Comparison of ENCODE assay signal across 9 cellular contexts in the genomic region with DNA sequence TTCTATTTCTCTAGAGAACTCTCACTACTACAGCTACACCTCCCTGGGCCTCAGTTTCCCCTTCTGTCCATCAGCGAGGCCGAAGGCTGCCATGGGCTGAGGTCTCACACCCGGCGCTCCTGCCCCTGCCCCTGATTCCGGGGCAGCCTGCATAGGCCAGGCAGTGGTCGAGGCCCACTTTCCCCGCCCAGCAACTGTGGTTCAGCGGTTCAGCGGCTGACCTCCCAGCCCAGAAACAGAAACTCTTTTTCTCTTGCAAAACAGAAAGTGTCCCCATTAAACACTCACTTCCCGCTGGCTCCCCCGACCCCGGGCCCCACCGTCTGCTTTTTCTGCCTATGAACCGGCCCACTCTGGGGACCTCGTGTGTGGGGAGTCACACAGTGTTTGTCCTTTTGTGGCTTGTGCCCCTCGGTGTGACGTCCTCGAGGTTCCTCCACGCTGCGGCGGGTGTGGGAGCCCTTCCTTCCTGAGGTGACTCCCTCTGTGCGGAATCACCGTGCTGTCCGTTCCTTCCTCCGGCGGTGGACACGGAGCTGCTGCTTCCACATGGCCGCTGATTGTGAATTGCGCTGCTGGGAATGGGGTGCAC. TPM values are rescaled to one million over a fixed set of nuclear protein-coding genes. Genes with fewer than 3 reads are reported as not detected.
A peak's percentile ranks its signal among the peaks of the same experiment; 100 is the strongest.
DNase-seq lines count a peak whose midpoint lies in the region; ATAC-seq and TF ChIP-seq lines count a peak whose summit lies in the region.
"Had no signal": no experiment of that assay in that cellular context is flagged by ENCODE, and none has a peak within 500 bp of the region (broad histone marks: within the 10 kb centered on the region; RNA-seq: fewer than 3 reads in every experiment).

No MANE protein-coding gene starts in this region.

- peak overlapping the region; percentile 34 for H3K4me3 Mint-ChIP-seq in mesothelial cell of epicardium

- H3K27ac Mint-ChIP-seq in activated naive CD4-positive, alpha-beta T cell treated with anti-CD3 and anti-CD28 coated beads, Interleukin-2, amount 50 U/mL, for 72 hours = peak overlapping the region; percentile 59 to 60
- no peak overlapping the region for H3K27ac Mint-ChIP-seq in mesothelial cell of epicardium

- no peaks in the 10 kb centered on the region for H3K9me3 ChIP-seq in MM.1S (replicated peaks; ENCODE audit: insufficient read depth, low read length)
- H3K9me3 ChIP-seq in prostate gland = no peaks in the 10 kb centered on the region

- H3K9me3 Mint-ChIP-seq in activated naive CD4-positive, alpha-beta T cell treated with anti-CD3 and anti-CD28 coated beads, Interleukin-2, amount 50 U/mL, for 72 hours = peaks cover 0 to 1% of the 10 kb centered on the region in 2 donors
- no peaks in the 10 kb centered on the region for H3K9me3 Mint-ChIP-seq in mesothelial cell of epicardium

- ATAC-seq in activated naive CD4-positive, alpha-beta T cell treated with anti-CD3 and anti-CD28 coated beads, Interleukin-2, amount 50 U/mL, for 72 hours = peak; percentile 8 to 62

- TF ChIP-seq CTCF in GM13977 (IDR thresholded peaks at IDR 0.05; ENCODE audit: extremely low read depth, insufficient read depth, missing control alignments) = no peak
- no peak for TF ChIP-seq CTCF in MM.1S (IDR thresholded peaks at IDR 0.05; ENCODE audit: low read length)
- TF ChIP-seq CTCF in mesothelial cell of epicardium (IDR thresholded peaks at IDR 0.05; ENCODE audit: unreplicated experiment) = no peak
- no peak for TF ChIP-seq CTCF in prostate gland (IDR thresholded peaks at IDR 0.05)

- DNase-seq in GM13977 (ENCODE audit: low spot score) = peak; percentile 87
- peak; percentile 45 for DNase-seq in MM.1S
- DNase-seq in activated naive CD4-positive, alpha-beta T cell treated with anti-CD3 and anti-CD28 coated beads, Interleukin-2, amount 50 U/mL, for 72 hours (ENCODE audit: low spot score in 2 of 2) = peak in 1 of 2 donors; percentile 78
- DNase-seq in mesothelial cell of epicardium (ENCODE audit: low spot score in 2 of 2, unreplicated experiment in 2 of 2) = no peak
- peak; percentile 70 for DNase-seq in ureter (ENCODE audit: low spot score)
- DNase-seq in NCI-H748 treated with DMSO at 0.1 percent for 48 hours (lab: John Stamatoyannopoulos, UW) = no peak
- no peak for DNase-seq in NCI-H748 (lab: John Stamatoyannopoulos, UW; ENCODE audit: unreplicated experiment)
- no peak for DNase-seq in prostate gland (ENCODE audit: low spot score)

- no peaks in the 10 kb centered on the region for H4K20me1 ChIP-seq in MM.1S (ENCODE audit: insufficient read depth, low read length)

- peaks cover 13% of the 10 kb centered on the region for H3K4me1 Mint-ChIP-seq in mesothelial cell of epicardium

- 0 out of 2 replicates have a peak, but pooled peaks cover 4% of the 10 kb centered on the region for H3F3A ChIP-seq in MM.1S (ENCODE audit: insufficient read depth, low read length)

- H2AFZ ChIP-seq in MM.1S (ENCODE audit: low read length) = peak overlapping the region; percentile 36; the same call in 1 of the 2 replicates

- WGBS in prostate gland = 82% methylated on average over 29 of the region's 29 CpGs

- in situ Hi-C loops in GM13977 (cut with MboI; ENCODE audit: low pct_unique_long_range_greater_than_20kb, low sequenced_read_pairs, unreplicated experiment) = no loop called here

- TF ChIP-seq POLR2A in prostate gland (IDR thresholded peaks at IDR 0.05) = no peak

- H3K9ac ChIP-seq in MM.1S (ENCODE audit: low read length) = no peak overlapping the region; the same call in 1 of the 2 replicates

- peaks cover 46% of the 10 kb centered on the region for H3K27me3 Mint-ChIP-seq in mesothelial cell of epicardium (ENCODE audit: low read depth)

- H3K9me2 ChIP-seq in MM.1S (replicated peaks; ENCODE audit: insufficient read depth, low read length) = no peaks in the 10 kb centered on the region

- H3K36me3 Mint-ChIP-seq in activated naive CD4-positive, alpha-beta T cell treated with anti-CD3 and anti-CD28 coated beads, Interleukin-2, amount 50 U/mL, for 72 hours = peaks cover 0 to 11% of the 10 kb centered on the region in 2 donors
- H3K36me3 Mint-ChIP-seq in mesothelial cell of epicardium = no peaks in the 10 kb centered on the region
- H3K36me3 Mint-ChIP-seq: brain had no signal

- no peaks in the 10 kb centered on the region for H3K36me3 ChIP-seq in MM.1S (replicated peaks; ENCODE audit: insufficient read depth, low read length)
- no peaks in the 10 kb centered on the region for H3K36me3 ChIP-seq in prostate gland

- H3K79me2 ChIP-seq in MM.1S (ENCODE audit: low read length) = no peaks in the 10 kb centered on the region

- intact Hi-C loops in prostate gland (cut with DNase I) = no loop called here

- peaks cover 29% of the 10 kb centered on the region for H3K27me3 ChIP-seq in MM.1S (replicated peaks; ENCODE audit: insufficient read depth, low read length)
- no peaks in the 10 kb centered on the region for H3K27me3 ChIP-seq in prostate gland (replicated peaks; ENCODE audit: insufficient read depth)

- H3K4me3 ChIP-seq in MM.1S (ENCODE audit: low read length) (peak overlapping the region; percentile 63), prostate gland (no peak overlapping the region)

- H3K27ac ChIP-seq in MM.1S (ENCODE audit: low read length) = no peak overlapping the region
- no peak overlapping the region for H3K27ac ChIP-seq in prostate gland

- peak overlapping the region; percentile 79 for H3K4me2 ChIP-seq in MM.1S (ENCODE audit: low read depth, low read length)

- H3K4me1 ChIP-seq in MM.1S (ENCODE audit: low read length) = no peaks in the 10 kb centered on the region
- no peaks in the 10 kb centered on the region for H3K4me1 ChIP-seq in prostate gland (replicated peaks)

RNA-seq across cellular contexts. Expression of gene PDCD1, which starts 16.0 kb away (rescaled TPM):
- 10 to 100 TPM; 22.5 to 25.4 TPM for total RNA-seq in activated naive CD4-positive, alpha-beta T cell treated with anti-CD3 and anti-CD28 coated beads, Interleukin-2, amount 50 U/mL, for 72 hours
- total RNA-seq in mesothelial cell of epicardium = not detected in 3 replicates
- total RNA-seq in ureter = 0.57 TPM
- total RNA-seq in prostate gland = under 1 TPM; 0.27 to 0.80 TPM

RNA-seq across cellular contexts. Expression of gene RTP5, which starts 26.8 kb away (rescaled TPM):
- under 1 TPM in 1 of 2 donors, not detected in 1; 0.09 TPM for total RNA-seq in activated naive CD4-positive, alpha-beta T cell treated with anti-CD3 and anti-CD28 coated beads, Interleukin-2, amount 50 U/mL, for 72 hours
- total RNA-seq in mesothelial cell of epicardium (not detected in 3 replicates), ureter (0.21 TPM), prostate gland (under 1 TPM; 0.14 to 0.28 TPM)

RNA-seq across cellular contexts. Expression of gene NEU4, which starts 33.7 kb away (rescaled TPM):
- 1 to 10 TPM; 1.1 to 1.2 TPM for total RNA-seq in activated naive CD4-positive, alpha-beta T cell treated with anti-CD3 and anti-CD28 coated beads, Interleukin-2, amount 50 U/mL, for 72 hours
- total RNA-seq in mesothelial cell of epicardium = 0.87 to 1.8 TPM (median 1.7 TPM) in 3 replicates
- total RNA-seq in ureter = 0.49 TPM
- total RNA-seq in prostate gland = under 1 TPM in 1 of 2 donors, not detected in 1; 0.62 TPM

Comparison
In these comparisons a context has a peak if more than half of its experiments do, and no peak if none do; other contexts are left out.
1. DNase-seq: peak in GM13977 (single experiment), MM.1S (single experiment) and ureter (single experiment); none in mesothelial cell of epicardium (0 of 2), NCI-H748 treated with DMSO at 0.1 percent for 48 hours (single experiment), NCI-H748 (single experiment) and prostate gland (single experiment).
2. RNA of gene PDCD1, which starts 16.0 kb away (total RNA-seq): 22.5 to 25.4 TPM in activated naive CD4-positive, alpha-beta T cell treated with anti-CD3 and anti-CD28 coated beads, Interleukin-2, amount 50 U/mL, for 72 hours; 0.27 to 0.80 TPM in prostate gland, 0.57 TPM in ureter (single experiment) and not detected in mesothelial cell of epicardium; every median in the first group is over 10 times any median in the second.